In genomic region chr19:14175351-14175792, GRCh38 we compare ENCODE assay signal across 18 cellular contexts.
"Had no signal": no experiment of that assay in that cellular context is flagged by ENCODE, and none has a peak within 500 bp of the region (broad histone marks: within the 10 kb centered on the region; RNA-seq: fewer than 3 reads in every experiment).

No MANE protein-coding gene starts in this region.

- ATAC-seq: activated T-cell treated with anti-CD3 and anti-CD28 coated beads, Interleukin-2, amount 50 U/mL, for 72 hours; right lobe of liver; upper lobe of right lung had no signal

- H3K27ac ChIP-seq: coronary artery, prostate gland, right lobe of liver, stomach, testis, upper lobe of right lung had no signal

- H3K4me1 ChIP-seq: prostate gland, right lobe of liver, stomach, testis, upper lobe of right lung had no signal

- H3K4me3 Mint-ChIP-seq: activated CD4-positive, alpha-beta memory T cell treated with anti-CD3 and anti-CD28 coated beads for 36 hours; activated T-cell treated with anti-CD3 and anti-CD28 coated beads, Interleukin-2, amount 50 U/mL, for 72 hours; nephron progenitor cell had no signal

- H3K4me3 ChIP-seq: coronary artery, prostate gland, right lobe of liver, stomach, testis, upper lobe of right lung had no signal

- H3K27me3 Mint-ChIP-seq: activated CD4-positive, alpha-beta memory T cell treated with anti-CD3 and anti-CD28 coated beads for 36 hours had no signal

- H3K27ac Mint-ChIP-seq: activated CD4-positive, alpha-beta memory T cell treated with anti-CD3 and anti-CD28 coated beads for 36 hours; activated T-cell treated with anti-CD3 and anti-CD28 coated beads, Interleukin-2, amount 50 U/mL, for 72 hours; nephron progenitor cell had no signal

- H3K27me3 ChIP-seq: right lobe of liver, stomach, testis, upper lobe of right lung had no signal

- DNase-seq: activated CD4-positive, alpha-beta memory T cell treated with anti-CD3 and anti-CD28 coated beads for 36 hours; activated CD4-positive, alpha-beta T cell treated with anti-CD3 and anti-CD28 coated beads for 1 hour; activated naive CD4-positive, alpha-beta T cell; activated T-cell treated with anti-CD3 and anti-CD28 coated beads, Interleukin-2, amount 50 U/mL, for 72 hours; central memory CD4-positive, alpha-beta T cell; effector CD4-positive, alpha-beta T cell; foreskin melanocyte; mesendoderm; nephron progenitor cell; occipital lobe; right lobe of liver; stomach; SW 1271; T1000; testis; upper lobe of right lung had no signal

- H3K9me3 Mint-ChIP-seq: activated CD4-positive, alpha-beta memory T cell treated with anti-CD3 and anti-CD28 coated beads for 36 hours; activated T-cell treated with anti-CD3 and anti-CD28 coated beads, Interleukin-2, amount 50 U/mL, for 72 hours; nephron progenitor cell had no signal

- H3K9me3 ChIP-seq: prostate gland, right lobe of liver, stomach, testis, upper lobe of right lung had no signal

- H3K36me3 ChIP-seq: prostate gland, right lobe of liver had no signal
